In the genomic region with DNA sequence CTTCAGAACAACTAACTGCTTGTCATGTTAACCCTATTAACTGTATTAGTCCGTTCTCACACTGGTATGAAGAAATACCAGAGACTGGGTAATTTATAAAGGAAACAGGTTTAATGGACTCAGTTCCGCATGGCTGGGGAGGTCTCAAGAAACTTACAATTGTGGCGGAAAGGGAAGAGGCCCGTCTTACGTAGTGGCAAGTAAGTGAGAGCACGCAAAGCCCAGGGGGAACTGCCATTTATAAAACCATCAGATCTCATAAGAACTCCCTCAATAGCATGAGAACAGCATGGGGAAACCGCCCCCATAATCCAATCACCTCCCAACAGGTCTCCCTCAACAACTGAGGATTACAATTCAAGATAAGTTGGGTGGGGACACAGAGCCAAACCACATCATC, we compare ENCODE assay signal across 13 cellular contexts. TPM values are rescaled to one million over a fixed set of nuclear protein-coding genes. Genes with fewer than 3 reads are reported as not detected.
DNase-seq lines count a peak whose midpoint lies in the region; ATAC-seq, FAIRE-seq and TF ChIP-seq lines count a peak whose summit lies in the region.
"Had no signal": no experiment of that assay in that cellular context is flagged by ENCODE, and none has a peak within 500 bp of the region (broad histone marks: within the 10 kb centered on the region; RNA-seq: fewer than 3 reads in every experiment).

No MANE protein-coding gene starts in this region.

- no peaks in the 10 kb centered on the region for H3K36me3 ChIP-seq in mucosa of descending colon (ENCODE audit: low read depth)

- FAIRE-seq in GM12891 (lab: Jason Lieb, UNC) = peak; percentile 91

- no peak overlapping the region for H3K4me3 ChIP-seq in mucosa of descending colon
- H3K4me3 ChIP-seq: SK-N-MC, skin epidermis had no signal

- H3K9me3 ChIP-seq in mucosa of descending colon = no peaks in the 10 kb centered on the region

- ATAC-seq in GM21423 (IDR thresholded peaks at IDR 0.05; ENCODE audit: unreplicated experiment) (peak; percentile 55), mucosa of descending colon (peak; percentile 38)

- TF ChIP-seq CTCF in mucosa of descending colon (IDR thresholded peaks at IDR 0.05) = no peak

- intact Hi-C loops in mucosa of descending colon (cut with DNase I, micrococcal nuclease) = no loop called here

- DNase-seq in GM12891 (ENCODE audit: insufficient read length, low spot score) (no peak), NOMO-1 (lab: John Stamatoyannopoulos, UW; ENCODE audit: unreplicated experiment in 2 of 2) (peak; percentile 91 to 94), mucosa of descending colon (peak in 1 of 3 donors; percentile 9), DMS 273 (lab: John Stamatoyannopoulos, UW; ENCODE audit: unreplicated experiment) (no peak), NCI-H1092 treated with DMSO at 0.1 percent for 48 hours (lab: John Stamatoyannopoulos, UW) (no peak), iPS-NIHi11 (ENCODE audit: low spot score) (no peak), GDM1 (lab: John Stamatoyannopoulos, UW) (no peak)
- DNase-seq: mammary epithelial cell; NCI-H2107; stimulated activated naive CD4-positive, alpha-beta T cell treated with Interleukin-2 at 50 U/mL for 16 hours had no signal

- no peak for TF ChIP-seq POLR2A in GM12891 (IDR thresholded peaks at IDR 0.05; ENCODE audit: low read depth, low read length)

- no peaks in the 10 kb centered on the region for H3K4me1 ChIP-seq in mucosa of descending colon (ENCODE audit: low read depth)

TF ChIP-seq in GM12891, 5 proteins besides CTCF, POLR2A, EP300 and RAD21:
- TF ChIP-seq PAX5 (IDR thresholded peaks at IDR 0.05; ENCODE audit: insufficient read depth, low read length, severe bottlenecking) (peak; percentile 56), SPI1 (IDR thresholded peaks at IDR 0.05; ENCODE audit: low read depth, low read length) (peak; percentile 58), POU2F2 (IDR thresholded peaks at IDR 0.05; ENCODE audit: low read depth, low read length) (no peak), POLR2AphosphoS5 (IDR thresholded peaks at IDR 0.05; ENCODE audit: low read depth, low read length) (no peak), TAF1 (IDR thresholded peaks at IDR 0.05; ENCODE audit: low read depth, low read length) (0 out of 2 replicates have a peak, but pooled peaks have one; percentile 8)

RNA-seq across cellular contexts. Expression of a gene that starts 34.7 kb away (rescaled TPM):
- 42.5 TPM for polyA plus RNA-seq in GM12891 (2012; ENCODE audit: low read depth, missing spikeins)
- 10 to 100 TPM; 30.2 to 39.9 (median 35.8) TPM for total RNA-seq in mucosa of descending colon

RNA-seq across cellular contexts. Expression of a gene that starts 54.9 kb away (rescaled TPM):
- 7.4 TPM for polyA plus RNA-seq in GM12891 (2012; ENCODE audit: low read depth, missing spikeins)
- total RNA-seq in mucosa of descending colon = 10 to 100 TPM in 1 of 3 donors, 1 to 10 TPM in 2; 5.3 to 11.7 (median 6.7) TPM

Comparison
In these comparisons a context has a peak if more than half of its experiments do, and no peak if none do; other contexts are left out.
1. DNase-seq: peak in NOMO-1 (2 of 2); none in GM12891 (single experiment), DMS 273 (single experiment), NCI-H1092 treated with DMSO at 0.1 percent for 48 hours (single experiment), iPS-NIHi11 (single experiment) and GDM1 (single experiment).